Comparison of ENCODE assay signal across 1 cellular context in genomic region chr5:137032929-137033328, GRCh38.
TF ChIP-seq lines count a peak whose summit lies in the region.

No MANE protein-coding gene starts in this region.

TF ChIP-seq in GM23338, 12 proteins besides CTCF, POLR2A, EP300 and RAD21 (continued from another document):
- no peak for TF ChIP-seq ZNF462 (CRISPR knock-in tag; IDR thresholded peaks at IDR 0.05)
- TF ChIP-seq, protein P1, sequence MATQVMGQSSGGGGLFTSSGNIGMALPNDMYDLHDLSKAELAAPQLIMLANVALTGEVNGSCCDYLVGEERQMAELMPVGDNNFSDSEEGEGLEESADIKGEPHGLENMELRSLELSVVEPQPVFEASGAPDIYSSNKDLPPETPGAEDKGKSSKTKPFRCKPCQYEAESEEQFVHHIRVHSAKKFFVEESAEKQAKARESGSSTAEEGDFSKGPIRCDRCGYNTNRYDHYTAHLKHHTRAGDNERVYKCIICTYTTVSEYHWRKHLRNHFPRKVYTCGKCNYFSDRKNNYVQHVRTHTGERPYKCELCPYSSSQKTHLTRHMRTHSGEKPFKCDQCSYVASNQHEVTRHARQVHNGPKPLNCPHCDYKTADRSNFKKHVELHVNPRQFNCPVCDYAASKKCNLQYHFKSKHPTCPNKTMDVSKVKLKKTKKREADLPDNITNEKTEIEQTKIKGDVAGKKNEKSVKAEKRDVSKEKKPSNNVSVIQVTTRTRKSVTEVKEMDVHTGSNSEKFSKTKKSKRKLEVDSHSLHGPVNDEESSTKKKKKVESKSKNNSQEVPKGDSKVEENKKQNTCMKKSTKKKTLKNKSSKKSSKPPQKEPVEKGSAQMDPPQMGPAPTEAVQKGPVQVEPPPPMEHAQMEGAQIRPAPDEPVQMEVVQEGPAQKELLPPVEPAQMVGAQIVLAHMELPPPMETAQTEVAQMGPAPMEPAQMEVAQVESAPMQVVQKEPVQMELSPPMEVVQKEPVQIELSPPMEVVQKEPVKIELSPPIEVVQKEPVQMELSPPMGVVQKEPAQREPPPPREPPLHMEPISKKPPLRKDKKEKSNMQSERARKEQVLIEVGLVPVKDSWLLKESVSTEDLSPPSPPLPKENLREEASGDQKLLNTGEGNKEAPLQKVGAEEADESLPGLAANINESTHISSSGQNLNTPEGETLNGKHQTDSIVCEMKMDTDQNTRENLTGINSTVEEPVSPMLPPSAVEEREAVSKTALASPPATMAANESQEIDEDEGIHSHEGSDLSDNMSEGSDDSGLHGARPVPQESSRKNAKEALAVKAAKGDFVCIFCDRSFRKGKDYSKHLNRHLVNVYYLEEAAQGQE (IDR thresholded peaks at IDR 0.05; ENCODE audit: unreplicated experiment): no peak
- no peak for TF ChIP-seq EZH2 (IDR thresholded peaks at IDR 0.05; ENCODE audit: low read depth, unreplicated experiment)
- TF ChIP-seq CREB1 (CRISPR knock-in tag; IDR thresholded peaks at IDR 0.05; ENCODE audit: low read depth): no peak
- TF ChIP-seq ZNF114 (CRISPR knock-in tag; IDR thresholded peaks at IDR 0.05): no peak
- TF ChIP-seq POLR2AphosphoS5 (IDR thresholded peaks at IDR 0.05; ENCODE audit: low read depth): no peak
- no peak for TF ChIP-seq NANOG (IDR thresholded peaks at IDR 0.05; ENCODE audit: borderline replicate concordance)
- no peak for TF ChIP-seq STAT1 (IDR thresholded peaks at IDR 0.05; ENCODE audit: unreplicated experiment)
- TF ChIP-seq EZH2phosphoT487 (IDR thresholded peaks at IDR 0.05; ENCODE audit: unreplicated experiment): no peak
- TF ChIP-seq JUNB (IDR thresholded peaks at IDR 0.05; ENCODE audit: unreplicated experiment): no peak
